20 cellular contexts compared by ENCODE assay signal in genomic region chr4:24796632-24797031, GRCh38. TPM values are rescaled to one million over a fixed set of nuclear protein-coding genes. Genes with fewer than 3 reads are reported as not detected.
DNase-seq lines count a peak whose midpoint lies in the region; ATAC-seq and TF ChIP-seq lines count a peak whose summit lies in the region.
"Had no signal": no experiment of that assay in that cellular context is flagged by ENCODE, and none has a peak within 500 bp of the region (broad histone marks: within the 10 kb centered on the region; RNA-seq: fewer than 3 reads in every experiment).

No MANE protein-coding gene starts in this region.

- H3K4me1 ChIP-seq in adipocyte (ENCODE audit: control insufficient read depth, insufficient read depth, low read length) (peaks cover 50% of the 10 kb centered on the region), osteoblast (ENCODE audit: insufficient read depth, low read length) (peaks cover 24% of the 10 kb centered on the region), thoracic aorta (ENCODE audit: control insufficient read depth in 1 of 2, low read depth in 2 of 2) (peaks cover 30 to 63% of the 10 kb centered on the region in 2 donors), mesendoderm (ENCODE audit: control insufficient read depth, low read depth, low read length) (peaks cover 10% of the 10 kb centered on the region)

- no peak overlapping the region for H4K5ac ChIP-seq in mesendoderm (ENCODE audit: low read length)

- DNase-seq in adipocyte (ENCODE audit: low read depth) (peak; percentile 20), fibroblast of peridontal ligament (ENCODE audit: extremely low read depth) (peak; percentile 58), osteoblast (ENCODE audit: insufficient read length, low spot score, missing footprints) (peak; percentile 45), thoracic aorta (ENCODE audit: low spot score) (no peak), mesendoderm (no peak), posterior vena cava (ENCODE audit: low spot score) (no peak), NCI-H345 (lab: John Stamatoyannopoulos, UW) (no peak), putamen (ENCODE audit: low spot score) (no peak)
- DNase-seq: CD8-positive, alpha-beta T cell; H9; KG1; MV-4-11; NCI-H1694 treated with DMSO at 0.1 percent for 48 hours; NCI-H2107; NCI-H510A treated with DMSO at 0.1 percent for 48 hours; NCI-H82; SIG-M5 had no signal

- H3K79me2 ChIP-seq in osteoblast (ENCODE audit: insufficient read depth, low read length) (no peaks in the 10 kb centered on the region), mesendoderm (ENCODE audit: control insufficient read depth, insufficient read depth, low read length) (no peaks in the 10 kb centered on the region)

- no peak overlapping the region for H4K8ac ChIP-seq in mesendoderm (ENCODE audit: low read depth, low read length)

- no peak overlapping the region for H3K56ac ChIP-seq in mesendoderm (ENCODE audit: low read length)

- H3K36me3 ChIP-seq in adipocyte (ENCODE audit: control insufficient read depth, insufficient read depth, low read length, severe bottlenecking) (no peaks in the 10 kb centered on the region), osteoblast (ENCODE audit: insufficient read depth, low read length) (no peaks in the 10 kb centered on the region), thoracic aorta (no peaks in the 10 kb centered on the region), mesendoderm (ENCODE audit: control insufficient read depth, insufficient read depth, low read length) (no peaks in the 10 kb centered on the region)
- H3K36me3 ChIP-seq: BLaER1 treated with 17β-estradiol and CSF1 and Interleukin-3, amounts not matched to agents 10 nM and 100 nM had no signal

- H3K23ac ChIP-seq in mesendoderm (ENCODE audit: low read length) = no peak overlapping the region

- no peak overlapping the region for H2BK5ac ChIP-seq in mesendoderm (ENCODE audit: low read length)

- no peak overlapping the region for H3K4me2 ChIP-seq in osteoblast (ENCODE audit: insufficient read depth, low read length)
- H3K4me2 ChIP-seq in mesendoderm (ENCODE audit: low read length) = no peak overlapping the region
- H3K4me2 ChIP-seq: BLaER1 treated with 17β-estradiol and CSF1 and Interleukin-3, amounts not matched to agents 10 nM and 100 nM had no signal

- no peak overlapping the region for H3K4ac ChIP-seq in mesendoderm (ENCODE audit: low read depth, low read length)

- no peaks in the 10 kb centered on the region for H3K27me3 ChIP-seq in adipocyte (replicated peaks; ENCODE audit: control insufficient read depth, insufficient read depth, low read length)
- H3K27me3 ChIP-seq in osteoblast (ENCODE audit: insufficient read depth, low read length) = peaks cover 6% of the 10 kb centered on the region
- H3K27me3 ChIP-seq in thoracic aorta (replicated peaks; ENCODE audit: insufficient read depth) = no peaks in the 10 kb centered on the region
- H3K27me3 ChIP-seq in mesendoderm (ENCODE audit: insufficient read depth, low read length, poor library complexity) = peaks cover 26% of the 10 kb centered on the region

- H2AFZ ChIP-seq in osteoblast (ENCODE audit: low read length) = no peak overlapping the region

- H3K4me3 ChIP-seq in adipocyte (ENCODE audit: low read length) (peak overlapping the region; percentile 92), osteoblast (ENCODE audit: insufficient read depth, low read length) (no peak overlapping the region), thoracic aorta (peak overlapping the region; percentile 80), mesendoderm (ENCODE audit: low read length) (no peak overlapping the region)
- H3K4me3 ChIP-seq: BLaER1 treated with 17β-estradiol and CSF1 and Interleukin-3, amounts not matched to agents 10 nM and 100 nM had no signal

- no peak overlapping the region for H2BK15ac ChIP-seq in mesendoderm (replicated peaks; ENCODE audit: low read depth)

- ATAC-seq in thoracic aorta (ENCODE audit: insufficient number of reproducible peaks, low FRiP score, low read depth) = no peak
- ATAC-seq: CD8-positive, alpha-beta T cell; HepG2 had no signal

- H3K9ac ChIP-seq in adipocyte (ENCODE audit: low read length) (peak overlapping the region; percentile 96), mesendoderm (ENCODE audit: low read length) (no peak overlapping the region)
- H3K9ac ChIP-seq: BLaER1 treated with 17β-estradiol and CSF1 and Interleukin-3, amounts not matched to agents 10 nM and 100 nM had no signal

- no peak overlapping the region for H2AK5ac ChIP-seq in mesendoderm (ENCODE audit: low read length)

- H3K18ac ChIP-seq in mesendoderm (ENCODE audit: low read length) = no peak overlapping the region

- H3K9me3 ChIP-seq in adipocyte (ENCODE audit: control insufficient read depth, low read length) (no peaks in the 10 kb centered on the region), osteoblast (ENCODE audit: low read depth, low read length) (no peaks in the 10 kb centered on the region), thoracic aorta (no peaks in the 10 kb centered on the region)

- H4K20me1 ChIP-seq in osteoblast (ENCODE audit: insufficient read depth, low read length) = no peaks in the 10 kb centered on the region
- H4K20me1 ChIP-seq: BLaER1 treated with 17β-estradiol and CSF1 and Interleukin-3, amounts not matched to agents 10 nM and 100 nM had no signal

- TF ChIP-seq CTCF in osteoblast (IDR thresholded peaks at IDR 0.05; ENCODE audit: extremely low read depth, low read depth, low read length) (no peak), thoracic aorta (IDR thresholded peaks at IDR 0.05) (no peak)

- no peaks in the 10 kb centered on the region for H3K79me1 ChIP-seq in mesendoderm (ENCODE audit: low read length)

- intact Hi-C loops in posterior vena cava (cut with DNase I) = loop anchor here in 1 of 2 donors (10.0 kb wide), 1 partner anchor 212 kb away; the partner anchor contains the start of gene DHX15

- no peak overlapping the region for H2BK120ac ChIP-seq in mesendoderm (ENCODE audit: low read depth, low read length)

- H3K27ac ChIP-seq in osteoblast (ENCODE audit: low read depth, low read length) = no peak overlapping the region
- peak overlapping the region; percentile 64 to 96 for H3K27ac ChIP-seq in thoracic aorta
- no peak overlapping the region for H3K27ac ChIP-seq in mesendoderm (ENCODE audit: low read depth, low read length)

RNA-seq across cellular contexts. Expression of gene SOD3, which starts 1.3 kb away (rescaled TPM):
- total RNA-seq in osteoblast = 2.1 and 4.3 TPM in 2 replicates
- total RNA-seq in thoracic aorta = 100 to 1,000 TPM; 549 to 743 TPM
- 0.87 TPM for polyA plus RNA-seq in mesendoderm (2013, experiment 1 of 2)
- polyA plus RNA-seq in mesendoderm (2013, experiment 2 of 2) = 0.92 TPM
- 100 to 1,000 TPM; 289 to 415 TPM for total RNA-seq in posterior vena cava
- total RNA-seq: A673; CD8-positive, alpha-beta T cell; HepG2 had no signal

Comparison
In these comparisons a context has a peak if more than half of its experiments do, and no peak if none do; other contexts are left out.
1. DNase-seq: peak in adipocyte (single experiment), fibroblast of peridontal ligament (single experiment) and osteoblast (single experiment); none in thoracic aorta (single experiment), mesendoderm (single experiment), posterior vena cava (single experiment), NCI-H345 (single experiment) and putamen (single experiment).
2. H3K4me3 ChIP-seq: peak in adipocyte (single experiment) and thoracic aorta (single experiment); none in osteoblast (single experiment) and mesendoderm (single experiment).
3. H3K27ac ChIP-seq: peak in thoracic aorta (2 of 2); none in osteoblast (single experiment) and mesendoderm (single experiment).
4. RNA of gene SOD3, which starts 1.3 kb away (total RNA-seq): 549 to 743 TPM in thoracic aorta and 289 to 415 TPM in posterior vena cava; 2.1 to 4.3 TPM in osteoblast; every median in the first group is over 10 times any median in the second.